Comparison of ENCODE assay signal across 29 cellular contexts in genomic region chr14:98408024-98408555, GRCh38.
"Had no signal": no experiment of that assay in that cellular context is flagged by ENCODE, and none has a peak within 500 bp of the region (broad histone marks: within the 10 kb centered on the region; RNA-seq: fewer than 3 reads in every experiment).

No MANE protein-coding gene starts in this region.

- H3K4me3 Mint-ChIP-seq: activated CD4-positive, alpha-beta memory T cell treated with anti-CD3 and anti-CD28 coated beads for 36 hours; activated CD4-positive, alpha-beta T cell treated with anti-CD3 and anti-CD28 coated beads, Interleukin-2, amount 10 ng/mL, durations not matched to agents 24 days and 14 days; activated naive CD8-positive, alpha-beta T cell treated with anti-CD3 and anti-CD28 coated beads for 36 hours; activated T-cell treated with anti-CD3 and anti-CD28 coated beads, Interleukin-2, amount 50 U/mL, for 4 hours; immature natural killer cell had no signal

- H3K27me3 Mint-ChIP-seq: activated CD4-positive, alpha-beta memory T cell treated with anti-CD3 and anti-CD28 coated beads for 36 hours; activated CD4-positive, alpha-beta T cell treated with anti-CD3 and anti-CD28 coated beads, Interleukin-2, amount 10 ng/mL, durations not matched to agents 24 days and 14 days; activated naive CD8-positive, alpha-beta T cell treated with anti-CD3 and anti-CD28 coated beads for 36 hours; naive thymus-derived CD4-positive, alpha-beta T cell had no signal

- H3K27ac Mint-ChIP-seq: activated CD4-positive, alpha-beta memory T cell treated with anti-CD3 and anti-CD28 coated beads for 36 hours; activated CD4-positive, alpha-beta T cell treated with anti-CD3 and anti-CD28 coated beads, Interleukin-2, amount 10 ng/mL, durations not matched to agents 24 days and 14 days; activated naive CD8-positive, alpha-beta T cell treated with anti-CD3 and anti-CD28 coated beads for 36 hours; activated T-helper 2 cell treated with anti-CD3 and anti-CD28 coated beads, Interferon-gamma antibody, Interleukin-2, Interleukin-4, amounts not matched to agents 10 μg/mL and 5 μg/mL and 100 μg/mL, durations not matched to agents 14 hours and 24 hours and 36 hours; immature natural killer cell had no signal

- ATAC-seq: body of pancreas; left colon; naive thymus-derived CD4-positive, alpha-beta T cell; right lobe of liver; upper lobe of right lung had no signal

- H3K9me3 ChIP-seq: adrenal gland, body of pancreas, right lobe of liver, stomach, suprapubic skin, tibial artery, upper lobe of right lung had no signal

- H3K9me3 Mint-ChIP-seq: activated CD4-positive, alpha-beta memory T cell treated with anti-CD3 and anti-CD28 coated beads for 36 hours; activated naive CD8-positive, alpha-beta T cell treated with anti-CD3 and anti-CD28 coated beads for 36 hours; activated T-cell treated with anti-CD3 and anti-CD28 coated beads, Interleukin-2, amount 50 U/mL, for 4 hours; activated T-helper 2 cell treated with anti-CD3 and anti-CD28 coated beads, Interferon-gamma antibody, Interleukin-2, Interleukin-4, amounts not matched to agents 10 μg/mL and 5 μg/mL and 100 μg/mL, durations not matched to agents 14 hours and 24 hours and 36 hours; immature natural killer cell had no signal

- H3K36me3 ChIP-seq: adrenal gland, right lobe of liver, stomach, suprapubic skin, tibial artery, upper lobe of right lung had no signal

- H3K27me3 ChIP-seq: adrenal gland, body of pancreas, right lobe of liver, stomach, suprapubic skin, tibial artery, upper lobe of right lung had no signal

- H3K27ac ChIP-seq: adrenal gland, body of pancreas, epithelial cell of prostate, right lobe of liver, stomach, suprapubic skin, tibial artery, upper lobe of right lung had no signal

- DNase-seq: activated CD4-positive, CD25-positive, alpha-beta regulatory T cell treated with anti-CD3 and anti-CD28 coated beads, Interleukin-2, amount 50 U/mL, for 72 hours; activated CD8-positive, alpha-beta memory T cell treated with anti-CD3 and anti-CD28 coated beads, Interleukin-2, amount 50 U/mL, for 4 hours; activated naive CD4-positive, alpha-beta T cell; activated naive CD8-positive, alpha-beta T cell treated with anti-CD3 and anti-CD28 coated beads for 36 hours; activated T-cell treated with anti-CD3 and anti-CD28 coated beads, Interleukin-2, amount 50 U/mL, for 4 hours; adrenal gland; aorta; body of pancreas; dermis blood vessel endothelial cell; effector CD4-positive, alpha-beta T cell; glutamatergic neuron; hippocampal formation; immature natural killer cell; kidney; left colon; mammary epithelial cell; midbrain; right lobe of liver; stimulated activated CD4-positive, alpha-beta T cell treated with anti-CD3 and anti-CD28 coated beads, Interleukin-2, amount 100 ng/mL, for 48 hours; stomach; T-helper 2 cell; tibial artery; upper lobe of right lung had no signal

- H3K36me3 Mint-ChIP-seq: activated CD4-positive, alpha-beta memory T cell treated with anti-CD3 and anti-CD28 coated beads for 36 hours; activated naive CD8-positive, alpha-beta T cell treated with anti-CD3 and anti-CD28 coated beads for 36 hours; immature natural killer cell had no signal

- H3K4me1 ChIP-seq: adrenal gland, body of pancreas, right lobe of liver, stomach, tibial artery, upper lobe of right lung had no signal
